ENCODE assay signal across 8 cellular contexts in the genomic region with DNA sequence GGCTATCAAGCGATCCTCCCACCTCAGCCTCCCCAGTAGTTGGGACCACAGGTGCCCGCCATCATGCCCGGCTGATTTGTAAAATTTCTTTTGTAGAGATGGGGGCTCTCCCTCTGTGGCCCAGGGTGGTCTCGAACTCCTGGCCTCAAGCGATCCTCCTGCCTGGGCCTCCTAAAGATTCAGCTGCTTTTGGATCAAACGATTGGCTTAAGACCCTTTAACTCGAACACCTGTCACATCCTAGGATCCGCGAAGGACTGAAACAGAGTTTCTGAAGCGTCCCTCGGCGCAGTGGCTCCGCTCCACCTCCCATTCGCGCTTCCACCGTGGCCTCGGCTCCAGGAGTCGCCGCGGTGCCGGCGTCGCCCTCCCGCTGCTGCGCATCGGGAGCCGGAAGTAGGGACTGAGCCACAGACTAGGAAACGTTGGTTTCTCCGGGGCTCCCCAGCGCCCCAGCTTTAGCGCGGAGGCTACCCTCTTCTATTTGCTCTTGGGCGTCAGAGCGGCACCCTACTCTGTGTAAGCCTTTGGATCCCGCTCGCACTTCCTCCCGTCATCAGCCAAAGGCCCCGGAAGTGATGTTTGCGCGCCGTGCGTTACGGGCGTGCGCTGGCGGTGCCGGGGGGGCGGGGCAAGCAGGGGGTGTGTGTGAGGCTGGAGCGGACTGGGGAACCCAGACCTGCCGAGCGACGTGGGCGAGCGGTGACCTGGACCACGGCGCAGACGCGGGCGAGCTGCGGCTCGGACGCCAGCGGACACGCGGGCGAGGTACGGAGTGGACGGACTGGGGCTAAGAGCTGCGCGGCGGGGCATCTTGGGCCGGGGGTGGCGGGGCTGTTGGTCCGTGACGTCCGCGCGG. TPM values are rescaled to one million over a fixed set of nuclear protein-coding genes. Genes with fewer than 3 reads are reported as not detected.
A peak's percentile ranks its signal among the peaks of the same experiment; 100 is the strongest.
DNase-seq lines count a peak whose midpoint lies in the region; ATAC-seq and TF ChIP-seq lines count a peak whose summit lies in the region.

No MANE protein-coding gene starts in this region.

- TF ChIP-seq CTCF in DOHH2 (IDR thresholded peaks at IDR 0.05; ENCODE audit: low read depth, low read length, poor library complexity, severe bottlenecking) (no peak), GM23338 (conservative IDR thresholded peaks at IDR 0.05; ENCODE audit: low read depth in 2 of 2) (no peak), natural killer cell (IDR thresholded peaks at IDR 0.05) (no peak)

- H3K79me2 ChIP-seq in DOHH2 (ENCODE audit: control insufficient read depth, low read length) (peaks cover 74% of the 10 kb centered on the region), GM23338 (replicated peaks; ENCODE audit: insufficient read depth) (peaks cover 17% of the 10 kb centered on the region)

- peak overlapping the region; percentile 96 for H3K4me3 ChIP-seq in DOHH2 (ENCODE audit: low read length)
- H3K4me3 ChIP-seq in GM23338: peak overlapping the region; percentile 82

- ATAC-seq in GM23338: peak; percentile 92
- peak; percentile 96 for ATAC-seq in activated T-helper 17 cell treated with anti-CD3 and anti-CD28 coated beads, Interleukin-2, amount 50 U/mL, for 72 hours (replicated peaks)
- ATAC-seq in natural killer cell: peak; percentile 98 to 100 (median 98)

- intact Hi-C loops in natural killer cell (cut with micrococcal nuclease): loop anchor here (1.0 to 2.0 kb wide), 2 partner anchors 27 to 59 kb away; a partner anchor contains a TSS

- H3K4me2 ChIP-seq in DOHH2 (ENCODE audit: low read length) (peak overlapping the region; percentile 70), GM23338 (peak overlapping the region; percentile 87)

- peak overlapping the region; percentile 91 for H3K4me3 Mint-ChIP-seq in GM23338
- peak overlapping the region; percentile 85 for H3K4me3 Mint-ChIP-seq in activated T-helper 17 cell treated with anti-CD3 and anti-CD28 coated beads, Interleukin-2, amount 50 U/mL, for 72 hours
- H3K4me3 Mint-ChIP-seq in natural killer cell: peak overlapping the region; percentile 92

- H3K27me3 ChIP-seq in DOHH2 (ENCODE audit: control insufficient read depth, low read length) (no peaks in the 10 kb centered on the region), GM23338 (ENCODE audit: insufficient read depth) (peaks cover 6% of the 10 kb centered on the region; the same call in 1 of the 2 replicates)

- H3K9me3 ChIP-seq in DOHH2 (ENCODE audit: control insufficient read depth, insufficient read depth, low read length): no peaks in the 10 kb centered on the region

- peaks cover 6% of the 10 kb centered on the region; the same call in 1 of the 2 replicates for H3K36me3 ChIP-seq in DOHH2 (ENCODE audit: control insufficient read depth, low read length)
- H3K36me3 ChIP-seq in GM23338 (ENCODE audit: insufficient read depth): no peaks in the 10 kb centered on the region

- H3K9me2 ChIP-seq in DOHH2 (replicated peaks; ENCODE audit: control insufficient read depth, low read length): no peaks in the 10 kb centered on the region
- no peaks in the 10 kb centered on the region for H3K9me2 ChIP-seq in GM23338 (ENCODE audit: insufficient read depth)

- H3K27ac ChIP-seq in DOHH2 (ENCODE audit: low read depth, low read length) (peak overlapping the region; percentile 84), GM23338 (ENCODE audit: low read depth) (peak overlapping the region; percentile 95)

- H3K9me3 Mint-ChIP-seq in GM23338 (no peaks in the 10 kb centered on the region; the same call in 1 of the 3 replicates), natural killer cell (no peaks in the 10 kb centered on the region)
- no peaks in the 10 kb centered on the region for H3K9me3 Mint-ChIP-seq in activated T-helper 17 cell treated with anti-CD3 and anti-CD28 coated beads, Interleukin-2, amount 50 U/mL, for 72 hours

- H3K27me3 Mint-ChIP-seq in GM23338 (ENCODE audit: insufficient read depth, low read depth, poor library complexity) (peaks cover 6% of the 10 kb centered on the region), natural killer cell (ENCODE audit: low read depth in 2 of 2) (no peaks in the 10 kb centered on the region)
- H3K27me3 Mint-ChIP-seq in activated T-helper 17 cell treated with anti-CD3 and anti-CD28 coated beads, Interleukin-2, amount 50 U/mL, for 72 hours: no peaks in the 10 kb centered on the region

- H3K4me1 Mint-ChIP-seq in GM23338: peaks cover 6% of the 10 kb centered on the region; the same call in 2 of the 3 replicates
- H3K4me1 Mint-ChIP-seq in activated T-helper 17 cell treated with anti-CD3 and anti-CD28 coated beads, Interleukin-2, amount 50 U/mL, for 72 hours: peaks cover 13% of the 10 kb centered on the region
- H3K4me1 Mint-ChIP-seq in natural killer cell: peaks cover 21 to 33% of the 10 kb centered on the region in 2 donors

- peak; percentile 98 for DNase-seq in GM23338 (ENCODE audit: low spot score)
- peak; percentile 85 to 86 for DNase-seq in Kasumi-1 (lab: John Stamatoyannopoulos, UW)
- DNase-seq in RKO (ENCODE audit: low spot score): peak; percentile 95
- peak; percentile 92 for DNase-seq in fibroblast of peridontal ligament (ENCODE audit: extremely low read depth)
- DNase-seq in natural killer cell: peak; percentile 94
- DNase-seq in stimulated activated naive CD4-positive, alpha-beta T cell (lab: John Stamatoyannopoulos, UW): peak; percentile 87 to 96 (median 94)

- H3K4me1 ChIP-seq in DOHH2 (ENCODE audit: control insufficient read depth, low read length) (peaks cover 47% of the 10 kb centered on the region), GM23338 (ENCODE audit: insufficient read depth) (no peaks in the 10 kb centered on the region)

- H2AFZ ChIP-seq in GM23338: peak overlapping the region; percentile 91; the same call in 1 of the 2 replicates

- H4K20me1 ChIP-seq in DOHH2 (ENCODE audit: control insufficient read depth, insufficient read depth, low read depth, low read length): no peaks in the 10 kb centered on the region
- 0 out of 2 replicates have a peak, but pooled peaks cover 3% of the 10 kb centered on the region for H4K20me1 ChIP-seq in GM23338 (replicated peaks; ENCODE audit: insufficient read depth)

- H3K36me3 Mint-ChIP-seq in GM23338 (ENCODE audit: low read depth): no peaks in the 10 kb centered on the region
- peaks cover 13% of the 10 kb centered on the region for H3K36me3 Mint-ChIP-seq in activated T-helper 17 cell treated with anti-CD3 and anti-CD28 coated beads, Interleukin-2, amount 50 U/mL, for 72 hours (ENCODE audit: low read depth)
- no peaks in the 10 kb centered on the region for H3K36me3 Mint-ChIP-seq in natural killer cell

- peak overlapping the region; percentile 92 for H3K27ac Mint-ChIP-seq in GM23338
- peak overlapping the region; percentile 90 for H3K27ac Mint-ChIP-seq in activated T-helper 17 cell treated with anti-CD3 and anti-CD28 coated beads, Interleukin-2, amount 50 U/mL, for 72 hours
- H3K27ac Mint-ChIP-seq in natural killer cell: peak overlapping the region; percentile 95 to 97

- peaks cover 25% of the 10 kb centered on the region for H3F3A ChIP-seq in DOHH2 (ENCODE audit: control insufficient read depth, insufficient read depth)
- H3F3A ChIP-seq in GM23338 (replicated peaks; ENCODE audit: low read depth): peaks cover 3% of the 10 kb centered on the region; the same call in 1 of the 2 replicates

TF ChIP-seq in GM23338, 12 proteins besides CTCF, POLR2A, EP300 and RAD21:
- no peak for TF ChIP-seq NANOG (IDR thresholded peaks at IDR 0.05; ENCODE audit: borderline replicate concordance)
- no peak for TF ChIP-seq EZH2 (IDR thresholded peaks at IDR 0.05; ENCODE audit: low read depth, unreplicated experiment)
- TF ChIP-seq, protein P1, sequence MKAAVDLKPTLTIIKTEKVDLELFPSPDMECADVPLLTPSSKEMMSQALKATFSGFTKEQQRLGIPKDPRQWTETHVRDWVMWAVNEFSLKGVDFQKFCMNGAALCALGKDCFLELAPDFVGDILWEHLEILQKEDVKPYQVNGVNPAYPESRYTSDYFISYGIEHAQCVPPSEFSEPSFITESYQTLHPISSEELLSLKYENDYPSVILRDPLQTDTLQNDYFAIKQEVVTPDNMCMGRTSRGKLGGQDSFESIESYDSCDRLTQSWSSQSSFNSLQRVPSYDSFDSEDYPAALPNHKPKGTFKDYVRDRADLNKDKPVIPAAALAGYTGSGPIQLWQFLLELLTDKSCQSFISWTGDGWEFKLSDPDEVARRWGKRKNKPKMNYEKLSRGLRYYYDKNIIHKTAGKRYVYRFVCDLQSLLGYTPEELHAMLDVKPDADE (IDR thresholded peaks at IDR 0.05): 0 out of 2 replicates have a peak, but pooled peaks have one; percentile 23
- TF ChIP-seq CREB1 (CRISPR knock-in tag; IDR thresholded peaks at IDR 0.05; ENCODE audit: low read depth): peak; percentile 94
- peak; percentile 93 for TF ChIP-seq POLR2AphosphoS5 (IDR thresholded peaks at IDR 0.05; ENCODE audit: low read depth)

RNA-seq across cellular contexts. Expression of a gene that starts 53.0 kb away (rescaled TPM):
- 19.8 and 21.0 TPM in 2 replicates for total RNA-seq in GM23338 (2014; rRNA removed; shearing (Covaris generic))
- 3.7 and 3.8 TPM in 2 replicates for polyA plus RNA-seq in GM23338 (2016; fragmentation: Nextera tagmentation; extraction: Ambion mirVana)
- 10 to 100 TPM; 14.7 to 15.5 TPM for total RNA-seq in activated T-helper 17 cell treated with anti-CD3 and anti-CD28 coated beads, Interleukin-2, amount 50 U/mL, for 72 hours
- 10 to 100 TPM; 29.3 to 33.0 (median 31.7) TPM for total RNA-seq in natural killer cell

RNA-seq across cellular contexts. Expression of a gene that starts 58.8 kb away (rescaled TPM):
- 15.7 and 17.5 TPM in 2 replicates for total RNA-seq in GM23338 (2014; rRNA removed; shearing (Covaris generic))
- 12.3 and 14.7 TPM in 2 replicates for polyA plus RNA-seq in GM23338 (2016; fragmentation: Nextera tagmentation; extraction: Ambion mirVana)
- total RNA-seq in activated T-helper 17 cell treated with anti-CD3 and anti-CD28 coated beads, Interleukin-2, amount 50 U/mL, for 72 hours: 10 to 100 TPM; 24.5 to 37.4 TPM
- total RNA-seq in natural killer cell: 10 to 100 TPM; 26.1 to 38.1 (median 31.7) TPM

Comparison
In these comparisons a context has a peak if more than half of its experiments do, and no peak if none do; other contexts are left out.
1. Peak in every context shown above with its lines: DNase-seq, ATAC-seq, H3K4me3 ChIP-seq and H3K27ac ChIP-seq.